ENCODE assay signal across 1 cellular context in the genomic region with DNA sequence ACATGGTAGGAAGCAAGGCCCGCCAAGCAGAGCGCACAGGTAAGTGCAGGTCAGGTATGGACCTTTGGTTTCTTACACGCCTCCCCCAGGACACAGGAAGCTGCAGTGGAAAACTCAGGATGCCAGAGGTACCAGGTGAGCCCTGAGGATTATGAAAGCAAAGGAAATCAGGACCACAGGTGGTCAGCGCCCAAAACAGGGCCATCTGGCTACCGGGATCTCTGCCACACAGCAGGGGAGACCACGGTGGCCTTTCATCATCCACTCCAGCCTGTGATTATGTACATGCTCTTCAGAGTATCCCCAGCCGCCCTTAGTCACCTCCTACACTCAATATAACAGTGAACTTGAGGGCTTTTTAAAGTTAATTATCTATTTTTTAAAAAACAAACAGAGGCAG.
TF ChIP-seq lines count a peak whose summit lies in the region.

No MANE protein-coding gene starts in this region.

TF ChIP-seq in HepG2, 621 proteins besides CTCF, POLR2A, EP300 and RAD21 (continued from another document):
- TF ChIP-seq, protein P1, sequence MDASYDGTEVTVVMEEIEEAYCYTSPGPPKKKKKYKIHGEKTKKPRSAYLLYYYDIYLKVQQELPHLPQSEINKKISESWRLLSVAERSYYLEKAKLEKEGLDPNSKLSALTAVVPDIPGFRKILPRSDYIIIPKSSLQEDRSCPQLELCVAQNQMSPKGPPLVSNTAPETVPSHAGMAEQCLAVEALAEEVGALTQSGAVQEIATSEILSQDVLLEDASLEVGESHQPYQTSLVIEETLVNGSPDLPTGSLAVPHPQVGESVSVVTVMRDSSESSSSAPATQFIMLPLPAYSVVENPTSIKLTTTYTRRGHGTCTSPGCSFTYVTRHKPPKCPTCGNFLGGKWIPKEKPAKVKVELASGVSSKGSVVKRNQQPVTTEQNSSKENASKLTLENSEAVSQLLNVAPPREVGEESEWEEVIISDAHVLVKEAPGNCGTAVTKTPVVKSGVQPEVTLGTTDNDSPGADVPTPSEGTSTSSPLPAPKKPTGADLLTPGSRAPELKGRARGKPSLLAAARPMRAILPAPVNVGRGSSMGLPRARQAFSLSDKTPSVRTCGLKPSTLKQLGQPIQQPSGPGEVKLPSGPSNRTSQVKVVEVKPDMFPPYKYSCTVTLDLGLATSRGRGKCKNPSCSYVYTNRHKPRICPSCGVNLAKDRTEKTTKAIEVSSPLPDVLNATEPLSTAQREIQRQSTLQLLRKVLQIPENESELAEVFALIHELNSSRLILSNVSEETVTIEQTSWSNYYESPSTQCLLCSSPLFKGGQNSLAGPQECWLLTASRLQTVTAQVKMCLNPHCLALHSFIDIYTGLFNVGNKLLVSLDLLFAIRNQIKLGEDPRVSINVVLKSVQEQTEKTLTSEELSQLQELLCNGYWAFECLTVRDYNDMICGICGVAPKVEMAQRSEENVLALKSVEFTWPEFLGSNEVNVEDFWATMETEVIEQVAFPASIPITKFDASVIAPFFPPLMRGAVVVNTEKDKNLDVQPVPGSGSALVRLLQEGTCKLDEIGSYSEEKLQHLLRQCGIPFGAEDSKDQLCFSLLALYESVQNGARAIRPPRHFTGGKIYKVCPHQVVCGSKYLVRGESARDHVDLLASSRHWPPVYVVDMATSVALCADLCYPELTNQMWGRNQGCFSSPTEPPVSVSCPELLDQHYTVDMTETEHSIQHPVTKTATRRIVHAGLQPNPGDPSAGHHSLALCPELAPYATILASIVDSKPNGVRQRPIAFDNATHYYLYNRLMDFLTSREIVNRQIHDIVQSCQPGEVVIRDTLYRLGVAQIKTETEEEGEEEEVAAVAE (CRISPR knock-in tag; IDR thresholded peaks at IDR 0.05; ENCODE audit: borderline replicate concordance), result no peak
- no peak for TF ChIP-seq JDP2 (CRISPR knock-in tag; IDR thresholded peaks at IDR 0.05; ENCODE audit: borderline replicate concordance)
- TF ChIP-seq ZNF10 (CRISPR knock-in tag; IDR thresholded peaks at IDR 0.05; ENCODE audit: borderline replicate concordance, low read depth), result no peak
- TF ChIP-seq KLF6 (CRISPR knock-in tag; IDR thresholded peaks at IDR 0.05), result no peak
- TF ChIP-seq ZNF260 (CRISPR knock-in tag; IDR thresholded peaks at IDR 0.05; ENCODE audit: borderline replicate concordance, low read depth), result no peak
- no peak for TF ChIP-seq TEAD2 (CRISPR knock-in tag; IDR thresholded peaks at IDR 0.05)
- TF ChIP-seq GABPB1 (CRISPR knock-in tag; IDR thresholded peaks at IDR 0.05), result no peak
